ENCODE assay signal across 8 cellular contexts in genomic region chr10:70903262-70903921, GRCh38. TPM values are rescaled to one million over a fixed set of nuclear protein-coding genes. Genes with fewer than 3 reads are reported as not detected.
DNase-seq lines count a peak whose midpoint lies in the region; ATAC-seq and TF ChIP-seq lines count a peak whose summit lies in the region.

No MANE protein-coding gene starts in this region.

- H3K9me3 Mint-ChIP-seq in neural crest cell = no peaks in the 10 kb centered on the region

- H3K4me3 Mint-ChIP-seq in neural crest cell = no peak overlapping the region

- ATAC-seq in GM19397 (IDR thresholded peaks at IDR 0.05; ENCODE audit: unreplicated experiment) (no peak), HG02852 (IDR thresholded peaks at IDR 0.05; ENCODE audit: unreplicated experiment) (no peak)

- no peak overlapping the region for H3K4me3 ChIP-seq in fibroblast of mammary gland (ENCODE audit: control insufficient read depth, low read depth, low read length)

- H3K36me3 Mint-ChIP-seq in neural crest cell (ENCODE audit: low read depth) = no peaks in the 10 kb centered on the region

- peak; percentile 90 for TF ChIP-seq CTCF in fibroblast of mammary gland (conservative IDR thresholded peaks at IDR 0.05; ENCODE audit: control insufficient read depth, insufficient read depth, low read depth, low read length)
- TF ChIP-seq CTCF in neural crest cell (conservative IDR thresholded peaks at IDR 0.05) = peak; percentile 87

- H3K27ac Mint-ChIP-seq in neural crest cell (ENCODE audit: unreplicated experiment) = no peak overlapping the region

- H3K4me1 Mint-ChIP-seq in neural crest cell = peaks cover 6% of the 10 kb centered on the region

- H3K27me3 Mint-ChIP-seq in neural crest cell (ENCODE audit: low read depth) = no peaks in the 10 kb centered on the region

- DNase-seq in NCI-H748 (lab: John Stamatoyannopoulos, UW; ENCODE audit: unreplicated experiment) (peak; percentile 40), NCI-H748 treated with DMSO at 0.1 percent for 48 hours (lab: John Stamatoyannopoulos, UW) (no peak), LoVo (ENCODE audit: low spot score) (peak; percentile 44), fibroblast of mammary gland (ENCODE audit: low read depth) (peak; percentile 55), neural crest cell (ENCODE audit: low read depth, low spot score) (peak; percentile 64)
- peak; percentile 75 for DNase-seq in activated CD8-positive, alpha-beta memory T cell treated with anti-CD3 and anti-CD28 coated beads for 24 hours

RNA-seq across cellular contexts. Expression of gene PCBD1, which starts 15.0 kb away (rescaled TPM):
- total RNA-seq in neural crest cell = 38.2 and 38.3 TPM in 2 replicates
